Comparison of ENCODE assay signal across 9 cellular contexts in the genomic region with DNA sequence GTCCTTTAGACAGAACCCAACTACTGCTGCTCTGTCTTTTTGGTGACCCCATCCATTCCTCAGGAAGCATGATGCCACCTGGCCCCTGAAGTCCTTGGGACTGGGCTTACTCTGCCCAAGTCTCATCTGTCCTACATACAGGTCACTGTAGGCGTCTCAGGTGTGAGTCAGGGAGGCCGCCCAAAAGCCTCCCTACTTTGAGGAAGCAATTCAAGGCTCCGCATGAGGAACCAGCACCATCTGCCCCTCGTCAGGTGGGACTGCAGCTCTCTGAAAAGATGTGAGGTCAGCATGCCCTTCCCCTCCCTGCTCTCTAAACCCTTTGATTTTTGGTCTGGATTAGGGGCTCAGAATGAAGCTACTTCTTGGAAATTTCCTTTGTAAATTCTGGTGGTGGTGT.
A peak's percentile ranks its signal among the peaks of the same experiment; 100 is the strongest.
DNase-seq lines count a peak whose midpoint lies in the region; ATAC-seq and TF ChIP-seq lines count a peak whose summit lies in the region.
"Had no signal": no experiment of that assay in that cellular context is flagged by ENCODE, and none has a peak within 500 bp of the region (broad histone marks: within the 10 kb centered on the region; RNA-seq: fewer than 3 reads in every experiment).

No MANE protein-coding gene starts in this region.

- ATAC-seq in left ventricle myocardium superior, result no peak
- ATAC-seq in HG03135 (IDR thresholded peaks at IDR 0.05; ENCODE audit: unreplicated experiment), result peak; percentile 85
- peak; percentile 85 for ATAC-seq in activated T-cell treated with anti-CD3 and anti-CD28 coated beads, Interleukin-2, amount 50 U/mL, for 72 hours (replicated peaks in 1 of 2)
- ATAC-seq in stimulated activated naive CD8-positive, alpha-beta T cell treated with anti-CD3 and anti-CD28 coated beads, Interleukin-15, amount 100 ng/mL, for 72 hours, result peak; percentile 79

- no peak overlapping the region for H3K4me3 Mint-ChIP-seq in activated T-cell treated with anti-CD3 and anti-CD28 coated beads, Interleukin-2, amount 50 U/mL, for 72 hours
- no peak overlapping the region for H3K4me3 Mint-ChIP-seq in stimulated activated naive CD8-positive, alpha-beta T cell treated with anti-CD3 and anti-CD28 coated beads, Interleukin-15, amount 100 ng/mL, for 72 hours

- H3K36me3 ChIP-seq in left ventricle myocardium inferior (no peaks in the 10 kb centered on the region), prostate gland (no peaks in the 10 kb centered on the region)
- H3K36me3 ChIP-seq: BLaER1 had no signal

- H3K27me3 ChIP-seq in left ventricle myocardium inferior (ENCODE audit: low read depth) (no peaks in the 10 kb centered on the region), prostate gland (replicated peaks; ENCODE audit: insufficient read depth) (no peaks in the 10 kb centered on the region)
- H3K27me3 ChIP-seq: BLaER1 had no signal

- H3K4me1 ChIP-seq in left ventricle myocardium inferior (peaks cover 9% of the 10 kb centered on the region), prostate gland (replicated peaks) (no peaks in the 10 kb centered on the region)
- H3K4me1 ChIP-seq: BLaER1 had no signal

- no peaks in the 10 kb centered on the region for H3K4me1 Mint-ChIP-seq in activated T-cell treated with anti-CD3 and anti-CD28 coated beads, Interleukin-2, amount 50 U/mL, for 72 hours (ENCODE audit: low read depth)
- peaks cover 5% of the 10 kb centered on the region for H3K4me1 Mint-ChIP-seq in stimulated activated naive CD8-positive, alpha-beta T cell treated with anti-CD3 and anti-CD28 coated beads, Interleukin-15, amount 100 ng/mL, for 72 hours

- DNase-seq in left ventricle myocardium inferior (no peak), left ventricle myocardium superior (no peak), DMS153 (lab: John Stamatoyannopoulos, UW) (no peak), prostate gland (ENCODE audit: low spot score) (no peak), NCI-H2107 treated with DMSO at 0.1 percent for 48 hours (lab: John Stamatoyannopoulos, UW; ENCODE audit: unreplicated experiment) (no peak)
- DNase-seq in activated T-cell treated with anti-CD3 and anti-CD28 coated beads, Interleukin-2, amount 50 U/mL, for 72 hours, result peak; percentile 23 to 42
- peak; percentile 12 to 26 for DNase-seq in stimulated activated naive CD8-positive, alpha-beta T cell treated with anti-CD3 and anti-CD28 coated beads, Interleukin-15, amount 100 ng/mL, for 72 hours

- H3K9me3 ChIP-seq in left ventricle myocardium inferior (replicated peaks) (no peaks in the 10 kb centered on the region), prostate gland (no peaks in the 10 kb centered on the region)
- H3K9me3 ChIP-seq: BLaER1 had no signal

- no peak overlapping the region for H3K27ac ChIP-seq in left ventricle myocardium inferior (replicated peaks)
- no peak overlapping the region for H3K27ac ChIP-seq in prostate gland
- H3K27ac ChIP-seq: BLaER1 had no signal

- H3K4me3 ChIP-seq in left ventricle myocardium inferior (no peak overlapping the region), prostate gland (no peak overlapping the region)
- H3K4me3 ChIP-seq: BLaER1 had no signal

- 83% methylated on average over 4 of the region's 4 CpGs for WGBS in prostate gland

- H3K27me3 Mint-ChIP-seq in activated T-cell treated with anti-CD3 and anti-CD28 coated beads, Interleukin-2, amount 50 U/mL, for 72 hours (ENCODE audit: low read depth), result peaks cover 11% of the 10 kb centered on the region
- H3K27me3 Mint-ChIP-seq in stimulated activated naive CD8-positive, alpha-beta T cell treated with anti-CD3 and anti-CD28 coated beads, Interleukin-15, amount 100 ng/mL, for 72 hours, result peaks cover 20% of the 10 kb centered on the region

- TF ChIP-seq POLR2A in prostate gland (IDR thresholded peaks at IDR 0.05), result no peak

- no peak overlapping the region for H3K27ac Mint-ChIP-seq in activated T-cell treated with anti-CD3 and anti-CD28 coated beads, Interleukin-2, amount 50 U/mL, for 72 hours
- no peak overlapping the region for H3K27ac Mint-ChIP-seq in stimulated activated naive CD8-positive, alpha-beta T cell treated with anti-CD3 and anti-CD28 coated beads, Interleukin-15, amount 100 ng/mL, for 72 hours

- H3K9me3 Mint-ChIP-seq in activated T-cell treated with anti-CD3 and anti-CD28 coated beads, Interleukin-2, amount 50 U/mL, for 72 hours, result no peaks in the 10 kb centered on the region
- no peaks in the 10 kb centered on the region for H3K9me3 Mint-ChIP-seq in stimulated activated naive CD8-positive, alpha-beta T cell treated with anti-CD3 and anti-CD28 coated beads, Interleukin-15, amount 100 ng/mL, for 72 hours

- intact Hi-C loops in left ventricle myocardium inferior (cut with micrococcal nuclease) (no loop called here), left ventricle myocardium superior (cut with micrococcal nuclease) (no loop called here), prostate gland (cut with DNase I) (no loop called here)

- TF ChIP-seq CTCF in left ventricle myocardium inferior (IDR thresholded peaks at IDR 0.05; ENCODE audit: borderline replicate concordance) (peak; percentile 35), prostate gland (IDR thresholded peaks at IDR 0.05) (no peak)

- H3K36me3 Mint-ChIP-seq in activated T-cell treated with anti-CD3 and anti-CD28 coated beads, Interleukin-2, amount 50 U/mL, for 72 hours (ENCODE audit: insufficient read depth in 2 of 2), result no peaks in the 10 kb centered on the region

Comparison
In these comparisons a context has a peak if more than half of its experiments do, and no peak if none do; other contexts are left out.
1. DNase-seq: peak in activated T-cell treated with anti-CD3 and anti-CD28 coated beads, Interleukin-2, amount 50 U/mL, for 72 hours (2 of 2) and stimulated activated naive CD8-positive, alpha-beta T cell treated with anti-CD3 and anti-CD28 coated beads, Interleukin-15, amount 100 ng/mL, for 72 hours (2 of 2); none in left ventricle myocardium inferior (single experiment), left ventricle myocardium superior (single experiment), DMS153 (single experiment), prostate gland (single experiment) and NCI-H2107 treated with DMSO at 0.1 percent for 48 hours (single experiment).